Comparison of ENCODE assay signal across 30 cellular contexts in the genomic region with DNA sequence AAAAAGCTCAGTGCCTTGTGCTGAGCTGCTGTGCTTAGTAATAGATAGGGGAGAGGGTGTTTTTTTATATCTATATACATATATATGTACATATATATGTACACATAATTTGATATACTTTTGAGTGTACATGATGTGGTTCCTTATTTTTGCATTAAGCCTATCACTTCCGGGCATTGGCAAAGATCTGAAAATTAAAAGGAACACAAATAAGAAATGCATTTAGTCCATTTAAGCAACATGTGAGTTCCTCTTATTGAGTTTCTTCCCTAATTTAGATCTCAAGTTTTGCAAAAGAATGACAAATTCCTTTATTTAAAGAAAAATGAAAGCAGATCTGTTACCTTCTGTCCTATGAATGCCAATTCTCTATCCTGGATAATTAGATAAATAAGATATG.
DNase-seq lines count a peak whose midpoint lies in the region; FAIRE-seq and TF ChIP-seq lines count a peak whose summit lies in the region.
"Had no signal": no experiment of that assay in that cellular context is flagged by ENCODE, and none has a peak within 500 bp of the region (broad histone marks: within the 10 kb centered on the region; RNA-seq: fewer than 3 reads in every experiment).

No MANE protein-coding gene starts in this region.

- no peaks in the 10 kb centered on the region for H3K9me2 ChIP-seq in Karpas-422 (replicated peaks; ENCODE audit: insufficient read depth, low read length)

- H3K9me3 Mint-ChIP-seq in immature natural killer cell, result no peaks in the 10 kb centered on the region
- H3K9me3 Mint-ChIP-seq in activated naive CD4-positive, alpha-beta T cell treated with anti-CD3 and anti-CD28 coated beads, Interleukin-2, amount 10 ng/mL, durations not matched to agents 7 days and 5 days, result no peaks in the 10 kb centered on the region
- H3K9me3 Mint-ChIP-seq: activated T-helper 2 cell treated with anti-CD3 and anti-CD28 coated beads, Interferon-gamma antibody, Interleukin-2, Interleukin-4, amounts not matched to agents 10 μg/mL and 5 μg/mL and 100 μg/mL, durations not matched to agents 14 hours and 24 hours and 36 hours; neural crest cell; stimulated activated effector memory CD8-positive, alpha-beta T cell treated with anti-CD3 and anti-CD28 coated beads, Interleukin-12 subunit alpha, Interleukin-12 subunit beta, amount 100 ng/mL, for 72 hours had no signal

- H3K36me3 ChIP-seq in Karpas-422 (ENCODE audit: insufficient read depth, low read length) (no peaks in the 10 kb centered on the region), OCI-LY3 (replicated peaks; ENCODE audit: low read depth, low read length) (no peaks in the 10 kb centered on the region), spleen (no peaks in the 10 kb centered on the region)
- H3K36me3 ChIP-seq: right atrium auricular region had no signal

- WGBS in spleen, 5 donors, result 33 to 62% (median 43%) methylated on average over 1 of the region's 1 CpG

- H3K36me3 Mint-ChIP-seq in immature natural killer cell, result no peaks in the 10 kb centered on the region
- H3K36me3 Mint-ChIP-seq in activated naive CD4-positive, alpha-beta T cell treated with anti-CD3 and anti-CD28 coated beads, Interleukin-2, amount 10 ng/mL, durations not matched to agents 7 days and 5 days, result peaks cover 2% of the 10 kb centered on the region
- H3K36me3 Mint-ChIP-seq: activated naive CD8-positive, alpha-beta T cell; stimulated activated effector memory CD8-positive, alpha-beta T cell treated with anti-CD3 and anti-CD28 coated beads, Interleukin-12 subunit alpha, Interleukin-12 subunit beta, amount 100 ng/mL, for 72 hours had no signal

- TF ChIP-seq CTCF in OCI-LY3 (IDR thresholded peaks at IDR 0.05; ENCODE audit: low read depth, low read length) (no peak), spleen (IDR thresholded peaks at IDR 0.05 in 8 of 11, conservative IDR thresholded peaks at IDR 0.05 in 3 of 11) (no peak)

- H4K20me1 ChIP-seq in Karpas-422 (ENCODE audit: insufficient read depth, low read depth, low read length) (no peaks in the 10 kb centered on the region), OCI-LY3 (ENCODE audit: insufficient read depth, low read length) (no peaks in the 10 kb centered on the region)

- peak overlapping the region in 4 of 6 donors; percentile 16 to 83 (median 66) for H3K27ac Mint-ChIP-seq in immature natural killer cell
- H3K27ac Mint-ChIP-seq in activated naive CD4-positive, alpha-beta T cell treated with anti-CD3 and anti-CD28 coated beads, Interleukin-2, amount 10 ng/mL, durations not matched to agents 7 days and 5 days, result no peak overlapping the region
- H3K27ac Mint-ChIP-seq: activated CD8-positive, alpha-beta T cell treated with anti-CD3 and anti-CD28 coated beads, Interleukin-2, amount 10 ng/mL, durations not matched to agents 7 days and 5 days; activated naive CD8-positive, alpha-beta T cell; activated T-helper 2 cell treated with anti-CD3 and anti-CD28 coated beads, Interferon-gamma antibody, Interleukin-2, Interleukin-4, amounts not matched to agents 10 μg/mL and 5 μg/mL and 100 μg/mL, durations not matched to agents 14 hours and 24 hours and 36 hours; stimulated activated effector memory CD8-positive, alpha-beta T cell treated with anti-CD3 and anti-CD28 coated beads, Interleukin-12 subunit alpha, Interleukin-12 subunit beta, amount 100 ng/mL, for 72 hours had no signal

- CTCF ChIA-PET in activated naive CD4-positive, alpha-beta T cell treated with anti-CD3 and anti-CD28 coated beads, Interleukin-2, amount 10 ng/mL, durations not matched to agents 7 days and 5 days (lab: Charles Lee), result interaction anchor here (0.8 kb wide), 1 partner anchor 162 kb away, joined by 4 read pairs; no protein-coding TSS in a partner anchor

- intact Hi-C loops in spleen (cut with DNase I; ENCODE audit: low total_unique reads), result no loop called here

- H3K4me3 ChIP-seq in Karpas-422 (ENCODE audit: low read length) (no peak overlapping the region), OCI-LY3 (ENCODE audit: low read length) (no peak overlapping the region), spleen (peak overlapping the region in 1 of 8 donors; percentile 8)
- H3K4me3 ChIP-seq: coronary artery, lung, right atrium auricular region had no signal

- no peak for FAIRE-seq in GM19239 (lab: Jason Lieb, UNC)
- FAIRE-seq: bronchial epithelial cell, GM18507, TTC549 had no signal

- peak overlapping the region; percentile 53 for H3K27ac ChIP-seq in Karpas-422 (ENCODE audit: low read length)
- peak overlapping the region; percentile 34; the same call in 1 of the 2 replicates for H3K27ac ChIP-seq in OCI-LY3 (ENCODE audit: low read length)
- H3K27ac ChIP-seq in spleen, result peak overlapping the region in 6 of 8 donors; percentile 28 to 73 (median 61)
- H3K27ac ChIP-seq: parathyroid adenoma, right atrium auricular region had no signal

- H2AFZ ChIP-seq in Karpas-422 (ENCODE audit: low read length), result no peak overlapping the region; the same call in 1 of the 2 replicates
- no peak overlapping the region for H2AFZ ChIP-seq in OCI-LY3 (ENCODE audit: low read depth, low read length)
- H2AFZ ChIP-seq: parathyroid adenoma had no signal

- H3K9ac ChIP-seq in Karpas-422 (ENCODE audit: low read length), result no peak overlapping the region
- no peak overlapping the region for H3K9ac ChIP-seq in OCI-LY3 (ENCODE audit: low read length)
- H3K9ac ChIP-seq: parathyroid adenoma had no signal

- no peak overlapping the region for H3K4me3 Mint-ChIP-seq in immature natural killer cell
- H3K4me3 Mint-ChIP-seq in activated naive CD4-positive, alpha-beta T cell treated with anti-CD3 and anti-CD28 coated beads, Interleukin-2, amount 10 ng/mL, durations not matched to agents 7 days and 5 days, result no peak overlapping the region
- H3K4me3 Mint-ChIP-seq: activated CD8-positive, alpha-beta T cell treated with anti-CD3 and anti-CD28 coated beads, Interleukin-2, amount 10 ng/mL, durations not matched to agents 7 days and 5 days; activated naive CD8-positive, alpha-beta T cell; neural crest cell; stimulated activated effector memory CD8-positive, alpha-beta T cell treated with anti-CD3 and anti-CD28 coated beads, Interleukin-12 subunit alpha, Interleukin-12 subunit beta, amount 100 ng/mL, for 72 hours had no signal

- H3K4me1 ChIP-seq in Karpas-422 (ENCODE audit: low read length), result peaks cover 43% of the 10 kb centered on the region
- H3K4me1 ChIP-seq in OCI-LY3 (ENCODE audit: low read length), result peaks cover 55% of the 10 kb centered on the region
- H3K4me1 ChIP-seq in spleen, result peaks cover 2 to 48% (median 26%) of the 10 kb centered on the region in 6 donors
- H3K4me1 ChIP-seq: parathyroid adenoma had no signal

- H3K4me2 ChIP-seq in Karpas-422 (ENCODE audit: low read depth, low read length, poor library complexity, severe bottlenecking), result peak overlapping the region; percentile 42
- H3K4me2 ChIP-seq in OCI-LY3 (ENCODE audit: low read length), result no peak overlapping the region

- H3K4me1 Mint-ChIP-seq in immature natural killer cell, result peaks cover 19 to 21% of the 10 kb centered on the region in 2 donors
- H3K4me1 Mint-ChIP-seq in activated naive CD4-positive, alpha-beta T cell treated with anti-CD3 and anti-CD28 coated beads, Interleukin-2, amount 10 ng/mL, durations not matched to agents 7 days and 5 days, result peaks cover 8% of the 10 kb centered on the region

- H3K27me3 ChIP-seq in Karpas-422 (ENCODE audit: low read length) (no peaks in the 10 kb centered on the region), OCI-LY3 (ENCODE audit: low read depth, low read length) (no peaks in the 10 kb centered on the region), spleen (replicated peaks in 1 of 7) (no peaks in the 10 kb centered on the region)
- H3K27me3 ChIP-seq: right atrium auricular region had no signal

- H3K79me2 ChIP-seq in Karpas-422 (ENCODE audit: low read length) (no peaks in the 10 kb centered on the region), OCI-LY3 (ENCODE audit: low read length) (peaks cover 4% of the 10 kb centered on the region; the same call in 1 of the 2 replicates)
- H3K79me2 ChIP-seq: parathyroid adenoma had no signal

- H3K27me3 Mint-ChIP-seq in immature natural killer cell (ENCODE audit: low read depth in 3 of 3), result peaks cover 0 to 1% (median 0%) of the 10 kb centered on the region in 3 donors
- no peaks in the 10 kb centered on the region for H3K27me3 Mint-ChIP-seq in activated naive CD4-positive, alpha-beta T cell treated with anti-CD3 and anti-CD28 coated beads, Interleukin-2, amount 10 ng/mL, durations not matched to agents 7 days and 5 days
- H3K27me3 Mint-ChIP-seq: activated naive CD8-positive, alpha-beta T cell had no signal

- no peak for TF ChIP-seq POLR2A in spleen (IDR thresholded peaks at IDR 0.05)

- no peaks in the 10 kb centered on the region for H3K9me3 ChIP-seq in Karpas-422 (ENCODE audit: low read length)
- no peaks in the 10 kb centered on the region for H3K9me3 ChIP-seq in OCI-LY3 (ENCODE audit: insufficient read depth, low read length)
- H3K9me3 ChIP-seq in spleen, result no peaks in the 10 kb centered on the region
- H3K9me3 ChIP-seq: right atrium auricular region had no signal

- DNase-seq in Karpas-422 (peak; percentile 63), immature natural killer cell (no peak), spleen (no peak), GOT3 (lab: John Stamatoyannopoulos, UW) (no peak), GM19239 (ENCODE audit: insufficient read length, low spot score) (no peak), NCI-H2227 treated with DMSO at 0.1 percent for 48 hours (lab: John Stamatoyannopoulos, UW) (no peak)
- no peak for DNase-seq in activated naive CD4-positive, alpha-beta T cell treated with anti-CD3 and anti-CD28 coated beads, Interleukin-2, amount 10 ng/mL, durations not matched to agents 7 days and 5 days
- DNase-seq: activated CD4-positive, alpha-beta T cell treated with anti-CD3 and anti-CD28 coated beads for 1 hour; activated CD8-positive, alpha-beta T cell treated with anti-CD3 and anti-CD28 coated beads, Interleukin-2, amount 10 ng/mL, durations not matched to agents 7 days and 5 days; anterior cingulate cortex; C1 segment of cervical spinal cord; DND-41; head of caudate nucleus; kidney; NCI-H1105 treated with DMSO at 0.1 percent for 48 hours; NCI-H1930; NCI-H69; stimulated activated CD4-positive, alpha-beta T cell treated with anti-CD3 and anti-CD28 coated beads, Interleukin-4, amount 100 ng/mL, for 1 hour had no signal
